In genomic region chr4:1712216-1713002, GRCh38 we compare ENCODE assay signal across 8 cellular contexts. TPM values are rescaled to one million over a fixed set of nuclear protein-coding genes. Genes with fewer than 3 reads are reported as not detected.
A peak's percentile ranks its signal among the peaks of the same experiment; 100 is the strongest.
DNase-seq lines count a peak whose midpoint lies in the region; ATAC-seq and TF ChIP-seq lines count a peak whose summit lies in the region.

Gene SLBP (minus strand): TSS chr4:1712319. CDS start chr4:1712188, 131 bp downstream.

- POLR2A ChIA-PET in BJ (lab: Charles Lee): interaction anchor here (0.5 to 1.0 kb wide), 3 partner anchors 9 to 219 kb away, joined by 3 to 5 read pairs (median 4); partner anchors contain the start of genes TACC3 and TMEM129

- TF ChIP-seq CTCF in BJ (IDR thresholded peaks at IDR 0.05; ENCODE audit: insufficient read depth, low read depth, low read length): no peak
- TF ChIP-seq CTCF in choroid plexus epithelial cell (conservative IDR thresholded peaks at IDR 0.05; ENCODE audit: low read depth, low read length): no peak

- peak; percentile 56 for DNase-seq in BJ (ENCODE audit: low read depth)
- DNase-seq in NCI-H524 treated with DMSO at 0.1 percent for 48 hours (lab: John Stamatoyannopoulos, UW): peak; percentile 56
- peak; percentile 99 for DNase-seq in activated CD4-positive, alpha-beta T cell treated with anti-CD3 and anti-CD28 coated beads for 4 hours
- DNase-seq in choroid plexus epithelial cell (ENCODE audit: low read depth): peak; percentile 95
- peak; percentile 97 to 98 for DNase-seq in stimulated activated CD4-positive, alpha-beta T cell treated with anti-CD3 and anti-CD28 coated beads, Interleukin-1b, Interleukin-23, amount 100 ng/mL, for 4 hours (ENCODE audit: low read depth in 2 of 2)

- ATAC-seq in GM19324 (IDR thresholded peaks at IDR 0.05; ENCODE audit: low FRiP score, unreplicated experiment) (peak; percentile 83), HG03460 (IDR thresholded peaks at IDR 0.05; ENCODE audit: unreplicated experiment) (peak; percentile 73)

- H3K27ac ChIP-seq in layer of hippocampus (ENCODE audit: low read depth, low read length): peak within 1 kb of the TSS; percentile 99

- H3K4me3 ChIP-seq in BJ (ENCODE audit: low read depth, low read length) (peak within 1 kb of the TSS; percentile 74), choroid plexus epithelial cell (ENCODE audit: low read depth, low read length) (peak within 1 kb of the TSS; percentile 76)

- H3K27me3 ChIP-seq in BJ (ENCODE audit: control insufficient read depth, insufficient read depth, low read length) (no peaks in the 10 kb centered on the region), layer of hippocampus (ENCODE audit: control insufficient read depth, insufficient read depth, low read length) (no peaks in the 10 kb centered on the region)

- CTCF ChIA-PET in BJ (lab: Yijun Ruan, JAX): interaction anchor here (0.7 to 13.6 kb wide), 4 partner anchors 8 to 83 kb away, joined by 3 to 152 read pairs (median 5); no protein-coding TSS in a partner anchor

- peaks cover 13% of the 10 kb centered on the region for H3K36me3 ChIP-seq in BJ (ENCODE audit: control insufficient read depth, insufficient read depth, low read length)

RNA-seq across cellular contexts. Expression of gene SLBP, which starts in this region (rescaled TPM):
- 36.9 and 56.7 TPM in 2 replicates for polyA plus RNA-seq in BJ (2011; rRNA removed)
- polyA minus RNA-seq in BJ (2011; rRNA and poly(A)+ RNA removed): 13.5 and 17.8 TPM in 2 replicates

Comparison
In these comparisons a context has a peak if more than half of its experiments do, and no peak if none do; other contexts are left out.
1. Peak in every context shown above with its lines: DNase-seq, ATAC-seq, H3K4me3 ChIP-seq and H3K27ac ChIP-seq.